1 cellular context compared by ENCODE assay signal in the genomic region with DNA sequence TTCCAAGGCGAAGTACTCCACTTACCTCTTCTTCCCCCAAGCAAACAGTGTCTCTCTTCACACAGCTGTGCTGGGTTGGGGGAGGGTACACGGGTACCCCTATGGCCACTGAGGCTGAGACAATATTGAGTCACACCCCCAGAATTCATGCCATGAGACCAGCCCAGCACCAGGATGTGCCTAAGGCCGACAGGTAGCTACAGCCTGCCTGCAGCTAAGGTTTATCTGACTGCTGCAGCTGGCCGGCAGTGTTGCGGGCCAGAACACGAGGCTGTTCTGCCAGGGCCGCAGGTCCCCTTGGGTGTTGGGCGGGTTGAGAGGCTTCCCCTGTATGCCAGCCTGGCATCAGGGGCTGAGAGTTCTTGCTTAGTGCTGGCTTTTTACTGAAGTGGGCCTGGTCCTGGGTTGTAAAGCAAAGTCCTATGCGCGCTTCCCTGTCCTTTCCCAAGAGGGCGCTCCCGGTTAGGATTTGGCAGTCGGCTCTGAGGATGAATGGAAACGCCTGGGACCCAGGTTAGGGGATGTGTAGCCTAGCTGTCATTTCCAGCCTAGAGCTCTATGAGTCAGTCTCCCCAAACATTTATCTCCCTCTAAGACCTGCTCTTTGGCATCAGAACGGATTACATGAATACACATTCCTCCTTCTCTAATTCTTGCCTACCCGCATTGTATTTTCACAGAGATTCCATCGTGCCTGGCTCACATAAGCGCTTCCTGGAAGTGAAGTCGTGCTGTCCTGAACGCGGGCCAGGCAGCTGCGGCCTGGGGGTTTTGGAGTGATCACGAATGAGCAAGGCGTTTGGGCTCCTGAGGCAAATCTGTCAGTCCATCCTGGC.
TF ChIP-seq lines count a peak whose summit lies in the region.

No MANE protein-coding gene starts in this region.

TF ChIP-seq in H1, 55 proteins besides CTCF, POLR2A, EP300 and RAD21:
- no peak for TF ChIP-seq EZH2 (IDR thresholded peaks at IDR 0.05; ENCODE audit: low read depth, low read length, severe bottlenecking)
- 0 out of 4 replicates have a peak, but pooled peaks of 1 of the 2 experiments have one; percentile 22 for TF ChIP-seq SIN3A (conservative IDR thresholded peaks at IDR 0.05 in 1 of 2, IDR thresholded peaks at IDR 0.05 in 1 of 2; ENCODE audit: low read depth in 1 of 2, low read length in 2 of 2)
- TF ChIP-seq, protein P1, sequence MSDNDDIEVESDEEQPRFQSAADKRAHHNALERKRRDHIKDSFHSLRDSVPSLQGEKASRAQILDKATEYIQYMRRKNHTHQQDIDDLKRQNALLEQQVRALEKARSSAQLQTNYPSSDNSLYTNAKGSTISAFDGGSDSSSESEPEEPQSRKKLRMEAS (IDR thresholded peaks at IDR 0.05) = 0 out of 2 replicates have a peak, but pooled peaks have one; percentile 4
- TF ChIP-seq GABPA (IDR thresholded peaks at IDR 0.05; ENCODE audit: borderline replicate concordance, insufficient read depth, low read length) = peak; percentile 48; the same call in 1 of the 2 replicates
TF ChIP-seq in H1: peak in this region for 3.
